Comparison of ENCODE assay signal across 1 cellular context in genomic region chr11:67254768-67255167, GRCh38.
TF ChIP-seq lines count a peak whose summit lies in the region.

No MANE protein-coding gene starts in this region.

TF ChIP-seq in HEK293T, 16 proteins besides CTCF, POLR2A, EP300 and RAD21:
- TF ChIP-seq FOXM1 (IDR thresholded peaks at IDR 0.05; ENCODE audit: borderline replicate concordance) (no peak), LEF1 (IDR thresholded peaks at IDR 0.05; ENCODE audit: borderline replicate concordance) (no peak), ARNT (IDR thresholded peaks at IDR 0.05) (no peak), FOXK2 (IDR thresholded peaks at IDR 0.05) (no peak), HDGF (IDR thresholded peaks at IDR 0.05; ENCODE audit: borderline replicate concordance) (no peak), ELF4 (IDR thresholded peaks at IDR 0.05) (no peak), ZNF384 (IDR thresholded peaks at IDR 0.05) (no peak), L3MBTL2 (conservative IDR thresholded peaks at IDR 0.05) (no peak), PKNOX1 (IDR thresholded peaks at IDR 0.05) (no peak), BHLHE40 (IDR thresholded peaks at IDR 0.05; ENCODE audit: borderline replicate concordance) (no peak), TARDBP (IDR thresholded peaks at IDR 0.05) (no peak), SP1 (IDR thresholded peaks at IDR 0.05) (no peak)
